In genomic region chr1:236990052-236990445, GRCh38 we compare ENCODE assay signal across 33 cellular contexts. TPM values are rescaled to one million over a fixed set of nuclear protein-coding genes. Genes with fewer than 3 reads are reported as not detected.
DNase-seq lines count a peak whose midpoint lies in the region; ATAC-seq and TF ChIP-seq lines count a peak whose summit lies in the region.
"Had no signal": no experiment of that assay in that cellular context is flagged by ENCODE, and none has a peak within 500 bp of the region (broad histone marks: within the 10 kb centered on the region; RNA-seq: fewer than 3 reads in every experiment).

No MANE protein-coding gene starts in this region.

- H3K36me3 ChIP-seq in HEK293 (ENCODE audit: control insufficient read depth in 2 of 2, insufficient read depth in 1 of 2, low read length in 2 of 2) = no peaks in the 10 kb centered on the region

- intact Hi-C loops in sciatic nerve (cut with DNase I) = no loop called here

- H3K4me1 ChIP-seq in HEK293 (ENCODE audit: control insufficient read depth, insufficient read depth, low read length) = no peaks in the 10 kb centered on the region

- peaks cover 2% of the 10 kb centered on the region; the same call in 1 of the 2 replicates for H3K9me3 ChIP-seq in HEK293 (ENCODE audit: control insufficient read depth, insufficient read depth, low read depth, low read length)

- TF ChIP-seq CTCF in HEK293 (tag by site-specific recombination; IDR thresholded peaks at IDR 0.05) = no peak

- H3K27ac ChIP-seq in HEK293 (ENCODE audit: extremely low read depth, low read depth, low read length) = no peak overlapping the region
- H3K27ac ChIP-seq: C4-2B, GM23248, HL-60, PC-9, SK-N-MC had no signal

- CTCF ChIA-PET in HEK293 (lab: Yijun Ruan, JAX) = interaction anchor here (0.6 to 0.7 kb wide), 2 partner anchors 396 to 554 kb away, joined by 3 read pairs; no protein-coding TSS in a partner anchor
- CTCF ChIA-PET in HEK293T (lab: Yijun Ruan, JAX) = no interaction called here

- no peak overlapping the region for H3K4me3 ChIP-seq in HEK293 (ENCODE audit: low read depth, low read length)
- H3K4me3 ChIP-seq: GM23248, K562, PC-9, SK-N-MC had no signal

- no peak for DNase-seq in HEK293T (ENCODE audit: extremely low spot score)
- no peak for DNase-seq in NCI-H510A (lab: John Stamatoyannopoulos, UW)
- no peak for DNase-seq in AG08396 (ENCODE audit: low spot score)
- DNase-seq in sciatic nerve (ENCODE audit: low spot score) = no peak
- DNase-seq: 8988T; Calu3; CD8-positive, alpha-beta memory T cell; DMS153; GM23248; H9; MM.1S; NCI-H1048; NCI-H1436; NCI-H187 treated with DMSO at 0.1 percent for 48 hours; NCI-H2107; PC-9; RPMI8226; SHP77 treated with DMSO at 0.1 percent for 48 hours; SW 1271; T-helper 17 cell had no signal

- ATAC-seq in GM18499 (IDR thresholded peaks at IDR 0.05; ENCODE audit: insufficient read depth, unreplicated experiment) (peak; percentile 52), HG02852 (IDR thresholded peaks at IDR 0.05; ENCODE audit: unreplicated experiment) (peak; percentile 75), HG03565 (IDR thresholded peaks at IDR 0.05; ENCODE audit: unreplicated experiment) (peak; percentile 46), sciatic nerve (no peak)
- ATAC-seq: HepG2, K562, T-helper 17 cell had no signal

- POLR2A ChIA-PET in HEK293 (lab: Yijun Ruan, JAX) = no interaction called here
- POLR2A ChIA-PET in HEK293T (lab: Yijun Ruan, JAX) = no interaction called here

TF ChIP-seq in HEK293, 187 proteins besides CTCF, POLR2A, EP300 and RAD21:
- TF ChIP-seq ZNF148 (tag by site-specific recombination; IDR thresholded peaks at IDR 0.05; ENCODE audit: borderline replicate concordance) (no peak), ZNF555 (tag by site-specific recombination; conservative IDR thresholded peaks at IDR 0.05) (0 out of 2 replicates have a peak, but pooled peaks have one; percentile 0)

TF ChIP-seq in HEK293T, 16 proteins besides CTCF, POLR2A, EP300 and RAD21:
- TF ChIP-seq CTBP1 (IDR thresholded peaks at IDR 0.05; ENCODE audit: borderline replicate concordance) = no peak
- TF ChIP-seq NFRKB (IDR thresholded peaks at IDR 0.05) = no peak
- no peak for TF ChIP-seq ELF4 (IDR thresholded peaks at IDR 0.05)
TF ChIP-seq in HEK293T: peak in this region for 0.

RNA-seq across cellular contexts. Expression of gene MT1HL1, which starts 14.2 kb away (rescaled TPM):
- total RNA-seq in sciatic nerve = not detected
- total RNA-seq: Calu3; CD8-positive, alpha-beta memory T cell; G401; GM23248; H9; HepG2; HT-29; K562; LHCN-M2; NCI-H460; PC-9; T-helper 17 cell had no signal

RNA-seq across cellular contexts. Expression of gene RYR2, which starts 51.9 kb away (rescaled TPM):
- total RNA-seq in sciatic nerve = 0.49 TPM
- total RNA-seq: G401, GM23248, HepG2, HT-29, PC-9 had no signal
